Comparison of ENCODE assay signal across 1 cellular context in genomic region chr14:69399750-69400149, GRCh38.
TF ChIP-seq lines count a peak whose summit lies in the region.

No MANE protein-coding gene starts in this region.

TF ChIP-seq in GM23338, 12 proteins besides CTCF, POLR2A, EP300 and RAD21 (continued from another document):
- TF ChIP-seq EZH2phosphoT487 (IDR thresholded peaks at IDR 0.05; ENCODE audit: unreplicated experiment) (no peak), ZNF114 (CRISPR knock-in tag; IDR thresholded peaks at IDR 0.05) (no peak), POLR2AphosphoS5 (IDR thresholded peaks at IDR 0.05; ENCODE audit: low read depth) (no peak), CREB1 (CRISPR knock-in tag; IDR thresholded peaks at IDR 0.05; ENCODE audit: low read depth) (no peak), REST (IDR thresholded peaks at IDR 0.05; ENCODE audit: unreplicated experiment) (no peak), ZNF331 (CRISPR knock-in tag; IDR thresholded peaks at IDR 0.05; ENCODE audit: low read depth) (no peak)
TF ChIP-seq in GM23338: peak in this region for 0.
